Comparison of ENCODE assay signal across 8 cellular contexts in the genomic region with DNA sequence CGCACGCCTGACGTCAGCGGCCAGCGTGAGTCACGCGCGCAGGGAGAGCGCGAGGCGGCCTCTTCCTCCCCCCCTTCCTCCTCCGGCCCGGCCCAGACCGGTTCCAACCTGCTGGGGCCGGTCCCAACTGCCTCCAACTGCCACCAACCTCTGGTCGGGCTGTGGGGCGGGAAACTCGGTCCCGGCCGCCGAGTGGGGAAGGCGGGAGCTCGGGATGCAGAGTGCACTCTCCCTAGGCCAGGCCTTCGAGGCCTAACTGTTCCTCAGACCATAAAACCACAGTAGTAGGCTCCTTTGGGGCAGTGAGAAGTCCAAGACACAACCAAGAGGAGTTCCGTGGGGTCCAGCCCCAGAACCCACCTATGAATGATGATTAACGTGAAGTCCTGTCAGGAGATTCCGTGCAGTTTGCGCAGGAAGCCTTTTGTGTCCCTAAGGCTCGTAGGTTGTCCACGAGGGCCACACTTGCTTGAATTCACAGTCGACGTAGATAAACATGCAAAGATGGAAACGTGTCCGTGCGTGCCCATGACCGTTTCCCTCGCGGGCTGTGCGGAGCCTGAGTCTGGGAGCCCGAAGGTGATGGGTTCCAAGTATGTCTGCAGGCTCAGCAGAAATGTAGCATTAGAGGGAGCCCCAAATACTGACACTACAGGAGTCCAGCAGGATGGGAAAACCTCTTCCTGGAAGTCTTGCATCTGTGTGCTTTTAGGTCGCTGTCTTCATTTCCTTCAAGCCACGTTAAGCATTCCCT. TPM values are rescaled to one million over a fixed set of nuclear protein-coding genes. Genes with fewer than 3 reads are reported as not detected.
DNase-seq lines count a peak whose midpoint lies in the region; ATAC-seq and TF ChIP-seq lines count a peak whose summit lies in the region.

No MANE protein-coding gene starts in this region.

- CTCF ChIA-PET in GM10248 (lab: Yijun Ruan, JAX) (interaction anchor here (1.0 to 5.8 kb wide), 9 partner anchors 14 to 152 kb away, joined by 3 to 35 read pairs (median 6); a partner anchor contains a TSS), HEK293T (lab: Yijun Ruan, JAX) (no interaction called here)

- TF ChIP-seq POLR2A in gastrocnemius medialis (IDR thresholded peaks at IDR 0.05) = peak; percentile 81 to 87

- H3K27ac ChIP-seq in gastrocnemius medialis = peak overlapping the region; percentile 98 to 100 (median 100)

- in situ Hi-C loops in astrocyte of the spinal cord (cut with HindIII; ENCODE audit: low sequenced_read_pairs) (no loop called here), gastrocnemius medialis (cut with MboI; ENCODE audit: low sequenced_read_pairs in 4 of 4) (no loop called here)

- no peaks in the 10 kb centered on the region for H3K9me3 ChIP-seq in iPS-15b (ENCODE audit: control insufficient read depth, insufficient read depth, low read length)
- H3K9me3 ChIP-seq in gastrocnemius medialis = no peaks in the 10 kb centered on the region

- H3K27me3 ChIP-seq in iPS-15b (ENCODE audit: control insufficient read depth, insufficient read depth, low read length) (no peaks in the 10 kb centered on the region), gastrocnemius medialis (no peaks in the 10 kb centered on the region)

- TF ChIP-seq CTCF in GM10248 (IDR thresholded peaks at IDR 0.05; ENCODE audit: control extremely low read depth, extremely low read depth, low read depth, missing control alignments) = no peak
- no peak for TF ChIP-seq CTCF in astrocyte of the spinal cord (IDR thresholded peaks at IDR 0.05; ENCODE audit: low read depth, low read length)
- TF ChIP-seq CTCF in gastrocnemius medialis (IDR thresholded peaks at IDR 0.05 in 4 of 5, conservative IDR thresholded peaks at IDR 0.05 in 1 of 5) = no peak

- H3K36me3 ChIP-seq in iPS-15b (ENCODE audit: control insufficient read depth, insufficient read depth, low read length) (no peaks in the 10 kb centered on the region), gastrocnemius medialis (no peaks in the 10 kb centered on the region)

- POLR2A ChIA-PET in GM10248 (lab: Yijun Ruan, JAX) (interaction anchor here (0.7 to 1.7 kb wide), 5 partner anchors 8 to 70 kb away, joined by 3 to 12 read pairs (median 4); a partner anchor contains a TSS), HEK293T (lab: Yijun Ruan, JAX) (interaction anchor here (0.6 to 6.3 kb wide), 14 partner anchors 9 to 193 kb away, joined by 3 to 63 read pairs (median 4); a partner anchor contains a TSS)

- peak; percentile 76 to 78 for ATAC-seq in gastrocnemius medialis

- H3K4me3 ChIP-seq in astrocyte of the spinal cord (ENCODE audit: low read depth, low read length) (peak overlapping the region; percentile 71), iPS-15b (ENCODE audit: low read depth, low read length) (peak overlapping the region; percentile 93), gastrocnemius medialis (peak overlapping the region; percentile 74 to 87 (median 86))

- DNase-seq in GM10248 (ENCODE audit: extremely low spot score) (peak; percentile 84), HEK293T (ENCODE audit: extremely low spot score) (peak; percentile 83), NCI-H1048 (lab: John Stamatoyannopoulos, UW) (peak; percentile 87), SW 1271 (lab: John Stamatoyannopoulos, UW) (peak; percentile 82 to 94), astrocyte of the spinal cord (ENCODE audit: low read depth, low spot score) (peak; percentile 95), gastrocnemius medialis (peak; percentile 75 to 88), SK-N-DZ (ENCODE audit: low spot score) (no peak)

- H3K9ac ChIP-seq in iPS-15b (ENCODE audit: low read depth, low read length) = peak overlapping the region; percentile 99

- H3K4me1 ChIP-seq in iPS-15b (ENCODE audit: control insufficient read depth, insufficient read depth, low read length) (peaks cover 15% of the 10 kb centered on the region), gastrocnemius medialis (peaks cover 38 to 47% of the 10 kb centered on the region in 2 donors)

- intact Hi-C loops in gastrocnemius medialis (cut with DNase I; ENCODE audit: low total_unique reads) = loop anchor here (1.0 to 10.0 kb wide), 6 partner anchors 24 to 940 kb away; a partner anchor contains a TSS

TF ChIP-seq in HEK293T, 16 proteins besides CTCF, POLR2A, EP300 and RAD21:
- TF ChIP-seq L3MBTL2 (conservative IDR thresholded peaks at IDR 0.05) (peak; percentile 98), ARNT (IDR thresholded peaks at IDR 0.05) (0 out of 2 replicates have a peak, but pooled peaks have one; percentile 45), HDGF (IDR thresholded peaks at IDR 0.05; ENCODE audit: borderline replicate concordance) (0 out of 2 replicates have a peak, but pooled peaks have one; percentile 33), LEF1 (IDR thresholded peaks at IDR 0.05; ENCODE audit: borderline replicate concordance) (peak; percentile 99)
- TF ChIP-seq, protein P1, sequence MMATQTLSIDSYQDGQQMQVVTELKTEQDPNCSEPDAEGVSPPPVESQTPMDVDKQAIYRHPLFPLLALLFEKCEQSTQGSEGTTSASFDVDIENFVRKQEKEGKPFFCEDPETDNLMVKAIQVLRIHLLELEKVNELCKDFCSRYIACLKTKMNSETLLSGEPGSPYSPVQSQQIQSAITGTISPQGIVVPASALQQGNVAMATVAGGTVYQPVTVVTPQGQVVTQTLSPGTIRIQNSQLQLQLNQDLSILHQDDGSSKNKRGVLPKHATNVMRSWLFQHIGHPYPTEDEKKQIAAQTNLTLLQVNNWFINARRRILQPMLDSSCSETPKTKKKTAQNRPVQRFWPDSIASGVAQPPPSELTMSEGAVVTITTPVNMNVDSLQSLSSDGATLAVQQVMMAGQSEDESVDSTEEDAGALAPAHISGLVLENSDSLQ (IDR thresholded peaks at IDR 0.05) = no peak

RNA-seq across cellular contexts. Expression of a gene that starts 0.6 kb away (rescaled TPM):
- 10 to 100 TPM; 10.4 to 19.2 (median 13.1) TPM for total RNA-seq in gastrocnemius medialis
- polyA plus RNA-seq in SK-N-DZ (2014; cell fraction: cytosol; rRNA removed) = 115 and 128 TPM in 2 replicates
- 135 and 145 TPM in 2 replicates for polyA plus RNA-seq in SK-N-DZ (2014; cell fraction: nucleus; rRNA removed)

RNA-seq across cellular contexts. Expression of a gene that starts 20.2 kb away (rescaled TPM):
- total RNA-seq in gastrocnemius medialis = 10 to 100 TPM in 2 of 4 donors, 1 to 10 TPM in 2; 8.7 to 18.3 (median 11.0) TPM
- polyA plus RNA-seq in SK-N-DZ (2014; cell fraction: cytosol; rRNA removed) = 31.3 and 40.1 TPM in 2 replicates
- 40.1 and 54.0 TPM in 2 replicates for polyA plus RNA-seq in SK-N-DZ (2014; cell fraction: nucleus; rRNA removed)

RNA-seq across cellular contexts. Expression of a gene that starts 59.0 kb away (rescaled TPM):
- 1 to 10 TPM; 1.3 to 9.4 (median 4.6) TPM for total RNA-seq in gastrocnemius medialis
- polyA plus RNA-seq in SK-N-DZ (2014; cell fraction: cytosol; rRNA removed) = 13.1 and 17.0 TPM in 2 replicates
- 60.0 and 69.4 TPM in 2 replicates for polyA plus RNA-seq in SK-N-DZ (2014; cell fraction: nucleus; rRNA removed)
